In the genomic region with DNA sequence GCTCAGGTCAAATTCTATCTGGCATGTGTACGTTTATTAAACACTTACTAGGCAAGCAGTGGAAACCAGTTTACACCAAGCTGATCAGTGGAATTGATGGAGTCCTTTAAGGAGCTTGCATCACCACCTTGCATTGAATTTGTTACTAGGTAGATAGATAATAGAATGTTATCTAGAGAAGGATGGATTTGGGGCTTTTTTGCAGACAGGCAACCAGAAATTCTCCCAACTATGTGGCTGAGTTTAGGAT, we compare ENCODE assay signal across 11 cellular contexts. TPM values are rescaled to one million over a fixed set of nuclear protein-coding genes. Genes with fewer than 3 reads are reported as not detected.
A peak's percentile ranks its signal among the peaks of the same experiment; 100 is the strongest.
DNase-seq lines count a peak whose midpoint lies in the region; ATAC-seq and TF ChIP-seq lines count a peak whose summit lies in the region.
"Had no signal": no experiment of that assay in that cellular context is flagged by ENCODE, and none has a peak within 500 bp of the region (broad histone marks: within the 10 kb centered on the region; RNA-seq: fewer than 3 reads in every experiment).

No MANE protein-coding gene starts in this region.

- H3K27ac Mint-ChIP-seq in activated naive CD8-positive, alpha-beta T cell treated with anti-CD3 and anti-CD28 coated beads, Interleukin-2, amount 50 U/mL, for 24 hours, result peak overlapping the region; percentile 97
- H3K27ac Mint-ChIP-seq in neural progenitor cell, result no peak overlapping the region

- H3F3A ChIP-seq in neural progenitor cell (ENCODE audit: low read depth), result peaks cover 34% of the 10 kb centered on the region

- DNase-seq in NCI-H526 (lab: John Stamatoyannopoulos, UW) (peak; percentile 93 to 99), NCI-H526 treated with DMSO at 0.1 percent for 48 hours (lab: John Stamatoyannopoulos, UW) (no peak), HPDE6-E6E7 (ENCODE audit: extremely low spot score) (peak; percentile 38), neural progenitor cell (ENCODE audit: low spot score) (no peak), NCI-H345 (lab: John Stamatoyannopoulos, UW) (no peak), epidermal melanocyte (ENCODE audit: insufficient read length, low spot score) (no peak)
- DNase-seq in activated naive CD8-positive, alpha-beta T cell treated with anti-CD3 and anti-CD28 coated beads, Interleukin-2, amount 50 U/mL, for 24 hours, result no peak
- DNase-seq: left ventricle myocardium superior, WERI-Rb-1 had no signal

- no peaks in the 10 kb centered on the region for H4K20me1 ChIP-seq in neural progenitor cell (ENCODE audit: low read depth)

- H3K4me1 ChIP-seq in neural progenitor cell, result peaks cover 29% of the 10 kb centered on the region
- H3K4me1 ChIP-seq: right atrium auricular region had no signal

- H3K27ac ChIP-seq in neural progenitor cell, result peak overlapping the region; percentile 94

- H3K36me3 ChIP-seq in neural progenitor cell, result no peaks in the 10 kb centered on the region
- H3K36me3 ChIP-seq: right atrium auricular region, WERI-Rb-1 had no signal

- no peaks in the 10 kb centered on the region for H3K9me3 ChIP-seq in neural progenitor cell (ENCODE audit: low read depth)
- H3K9me3 ChIP-seq: right atrium auricular region had no signal

- no peaks in the 10 kb centered on the region for H3K9me3 Mint-ChIP-seq in activated naive CD8-positive, alpha-beta T cell treated with anti-CD3 and anti-CD28 coated beads, Interleukin-2, amount 50 U/mL, for 24 hours
- no peaks in the 10 kb centered on the region for H3K9me3 Mint-ChIP-seq in neural progenitor cell

- H3K9ac ChIP-seq in neural progenitor cell, result no peak overlapping the region

- TF ChIP-seq CTCF in neural progenitor cell (IDR thresholded peaks at IDR 0.05), result no peak

- no peaks in the 10 kb centered on the region for H3K79me2 ChIP-seq in neural progenitor cell (ENCODE audit: low read depth)

- no peak for ATAC-seq in activated naive CD8-positive, alpha-beta T cell treated with anti-CD3 and anti-CD28 coated beads, Interleukin-2, amount 50 U/mL, for 24 hours
- no peak for ATAC-seq in HG03460 (IDR thresholded peaks at IDR 0.05; ENCODE audit: unreplicated experiment)

- no peaks in the 10 kb centered on the region for H3K27me3 ChIP-seq in neural progenitor cell
- H3K27me3 ChIP-seq: right atrium auricular region had no signal

- H2AFZ ChIP-seq in neural progenitor cell (replicated peaks), result no peak overlapping the region

- no peaks in the 10 kb centered on the region for H3K27me3 Mint-ChIP-seq in activated naive CD8-positive, alpha-beta T cell treated with anti-CD3 and anti-CD28 coated beads, Interleukin-2, amount 50 U/mL, for 24 hours
- peaks cover 3% of the 10 kb centered on the region for H3K27me3 Mint-ChIP-seq in neural progenitor cell (ENCODE audit: insufficient read depth, low read depth)

- H3K4me3 Mint-ChIP-seq in activated naive CD8-positive, alpha-beta T cell treated with anti-CD3 and anti-CD28 coated beads, Interleukin-2, amount 50 U/mL, for 24 hours, result no peak overlapping the region
- no peak overlapping the region for H3K4me3 Mint-ChIP-seq in neural progenitor cell

- H3K4me2 ChIP-seq in neural progenitor cell, result no peak overlapping the region

- no peak overlapping the region for H3K4me3 ChIP-seq in neural progenitor cell
- H3K4me3 ChIP-seq: right atrium auricular region had no signal

- H3K36me3 Mint-ChIP-seq in activated naive CD8-positive, alpha-beta T cell treated with anti-CD3 and anti-CD28 coated beads, Interleukin-2, amount 50 U/mL, for 24 hours (ENCODE audit: low read depth), result no peaks in the 10 kb centered on the region
- no peaks in the 10 kb centered on the region for H3K36me3 Mint-ChIP-seq in neural progenitor cell

- H3K4me1 Mint-ChIP-seq in activated naive CD8-positive, alpha-beta T cell treated with anti-CD3 and anti-CD28 coated beads, Interleukin-2, amount 50 U/mL, for 24 hours, result peaks cover 37% of the 10 kb centered on the region
- peaks cover 37% of the 10 kb centered on the region for H3K4me1 Mint-ChIP-seq in neural progenitor cell

RNA-seq across cellular contexts. Expression of a gene that starts 44.9 kb away (rescaled TPM):
- total RNA-seq in neural progenitor cell (ENCODE audit: low replicate concordance), result 10.3 and 15.4 TPM in 2 replicates

Comparison
In these comparisons a context has a peak if more than half of its experiments do, and no peak if none do; other contexts are left out.
1. DNase-seq: peak in NCI-H526 (2 of 2) and HPDE6-E6E7 (single experiment); none in NCI-H526 treated with DMSO at 0.1 percent for 48 hours (single experiment), activated naive CD8-positive, alpha-beta T cell treated with anti-CD3 and anti-CD28 coated beads, Interleukin-2, amount 50 U/mL, for 24 hours (single experiment), neural progenitor cell (single experiment), NCI-H345 (single experiment) and epidermal melanocyte (single experiment).